In the genomic region with DNA sequence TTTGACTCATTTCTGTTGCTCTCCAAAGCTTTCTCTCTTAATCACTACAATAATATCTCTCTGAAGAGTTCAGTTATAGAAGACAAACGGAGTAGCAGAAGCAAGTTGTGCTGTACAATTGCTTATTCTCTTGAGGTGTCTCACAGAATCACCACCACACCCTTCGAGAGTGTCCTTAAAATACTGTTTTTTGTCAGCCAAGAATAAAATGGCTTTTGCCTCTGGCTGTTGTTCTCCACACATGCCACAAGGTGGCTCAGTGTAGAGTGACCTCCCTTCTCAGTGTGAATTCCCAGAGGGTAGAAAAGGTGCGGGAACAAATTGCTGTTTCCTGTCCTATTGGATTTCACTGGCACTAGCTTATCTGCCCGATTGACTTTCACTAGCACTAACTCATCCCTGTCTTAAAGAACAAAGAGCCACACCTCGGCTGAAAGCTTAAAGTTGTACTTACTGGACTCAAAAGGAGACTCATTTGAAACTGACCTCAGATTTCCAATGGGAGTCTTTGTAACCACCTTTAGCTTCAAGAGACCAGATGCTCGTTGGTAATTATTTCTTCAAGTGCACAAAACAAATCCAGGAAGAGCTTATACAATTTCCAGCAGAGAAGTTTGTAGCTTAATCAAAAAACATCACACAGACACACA, we compare ENCODE assay signal across 8 cellular contexts.
DNase-seq lines count a peak whose midpoint lies in the region; ATAC-seq and TF ChIP-seq lines count a peak whose summit lies in the region.

No MANE protein-coding gene starts in this region.

- no peak for TF ChIP-seq POLR2A in body of pancreas (IDR thresholded peaks at IDR 0.05)

- H3K4me3 Mint-ChIP-seq in stimulated activated effector memory CD8-positive, alpha-beta T cell treated with anti-CD3 and anti-CD28 coated beads, Interleukin-12 subunit alpha, Interleukin-12 subunit beta, amount 100 ng/mL, for 72 hours, result peak overlapping the region; percentile 63

- H3K36me3 Mint-ChIP-seq in stimulated activated effector memory CD8-positive, alpha-beta T cell treated with anti-CD3 and anti-CD28 coated beads, Interleukin-12 subunit alpha, Interleukin-12 subunit beta, amount 100 ng/mL, for 72 hours, result peaks cover 28% of the 10 kb centered on the region

- peak overlapping the region; percentile 99 for H3K27ac Mint-ChIP-seq in stimulated activated effector memory CD8-positive, alpha-beta T cell treated with anti-CD3 and anti-CD28 coated beads, Interleukin-12 subunit alpha, Interleukin-12 subunit beta, amount 100 ng/mL, for 72 hours

- no peak overlapping the region for H3K27ac ChIP-seq in body of pancreas
- no peak overlapping the region for H3K27ac ChIP-seq in caudate nucleus (ENCODE audit: low read depth, low read length)

- H3K36me3 ChIP-seq in body of pancreas (replicated peaks in 1 of 2; ENCODE audit: insufficient read depth in 1 of 2, low read depth in 2 of 2), result no peaks in the 10 kb centered on the region

- peaks cover 10% of the 10 kb centered on the region for H3K9me3 Mint-ChIP-seq in stimulated activated effector memory CD8-positive, alpha-beta T cell treated with anti-CD3 and anti-CD28 coated beads, Interleukin-12 subunit alpha, Interleukin-12 subunit beta, amount 100 ng/mL, for 72 hours

- DNase-seq in DMS53 treated with DMSO at 0.1 percent for 48 hours (lab: John Stamatoyannopoulos, UW; ENCODE audit: unreplicated experiment) (peak; percentile 56), LNCaP clone FGC (ENCODE audit: low read depth) (peak; percentile 25), SKM-1 (lab: John Stamatoyannopoulos, UW; ENCODE audit: unreplicated experiment) (peak; percentile 21), body of pancreas (peak; percentile 31 to 60 (median 44)), kidney tubule cell (ENCODE audit: low spot score) (peak; percentile 56), caudate nucleus (lab: John Stamatoyannopoulos, UW) (no peak)
- DNase-seq in stimulated activated effector memory CD8-positive, alpha-beta T cell treated with anti-CD3 and anti-CD28 coated beads, Interleukin-12 subunit alpha, Interleukin-12 subunit beta, amount 100 ng/mL, for 72 hours (ENCODE audit: low spot score in 2 of 2), result peak; percentile 18 to 74

- no peaks in the 10 kb centered on the region for H3K27me3 ChIP-seq in body of pancreas

- 4 to 5% methylated on average over 6 of the region's 6 CpGs for WGBS in body of pancreas, 2 donors

- intact Hi-C loops in body of pancreas (cut with DNase I), result no loop called here

- peaks cover 8% of the 10 kb centered on the region for H3K4me1 ChIP-seq in body of pancreas

- ATAC-seq in GM21576 (IDR thresholded peaks at IDR 0.05; ENCODE audit: unreplicated experiment), result peak; percentile 63
- peak; percentile 89 for ATAC-seq in body of pancreas
- ATAC-seq in stimulated activated effector memory CD8-positive, alpha-beta T cell treated with anti-CD3 and anti-CD28 coated beads, Interleukin-12 subunit alpha, Interleukin-12 subunit beta, amount 100 ng/mL, for 72 hours, result peak; percentile 49

- no peaks in the 10 kb centered on the region for H3K9me3 ChIP-seq in body of pancreas

- H3K4me3 ChIP-seq in LNCaP clone FGC (ENCODE audit: low read depth, low read length) (no peak overlapping the region), body of pancreas (no peak overlapping the region)

- peaks cover 81% of the 10 kb centered on the region for H3K4me1 Mint-ChIP-seq in stimulated activated effector memory CD8-positive, alpha-beta T cell treated with anti-CD3 and anti-CD28 coated beads, Interleukin-12 subunit alpha, Interleukin-12 subunit beta, amount 100 ng/mL, for 72 hours

- TF ChIP-seq CTCF in LNCaP clone FGC (IDR thresholded peaks at IDR 0.05; ENCODE audit: control insufficient read depth, extremely low read depth, insufficient read depth) (peak; percentile 92), body of pancreas (IDR thresholded peaks at IDR 0.05) (peak in 6 of 7 experiments; percentile 82 to 91 (median 86))

Comparison
In these comparisons a context has a peak if more than half of its experiments do, and no peak if none do; other contexts are left out.
1. DNase-seq: peak in DMS53 treated with DMSO at 0.1 percent for 48 hours (single experiment), LNCaP clone FGC (single experiment), SKM-1 (single experiment), body of pancreas (4 of 4), kidney tubule cell (single experiment) and stimulated activated effector memory CD8-positive, alpha-beta T cell treated with anti-CD3 and anti-CD28 coated beads, Interleukin-12 subunit alpha, Interleukin-12 subunit beta, amount 100 ng/mL, for 72 hours (2 of 2); none in caudate nucleus (0 of 61).
2. Peak in every context shown above with its lines, with median percentiles within 50 percentile points of each other: ATAC-seq.